20 cellular contexts compared by ENCODE assay signal in genomic region chr12:122454739-122455138, GRCh38.
"Had no signal": no experiment of that assay in that cellular context is flagged by ENCODE, and none has a peak within 500 bp of the region (broad histone marks: within the 10 kb centered on the region; RNA-seq: fewer than 3 reads in every experiment).

No MANE protein-coding gene starts in this region.

- H3K4me3 Mint-ChIP-seq: activated naive CD4-positive, alpha-beta T cell treated with anti-CD3 and anti-CD28 coated beads, Interleukin-2, amount 10 ng/mL, durations not matched to agents 7 days and 5 days; brain; dendritic cell treated with granulocyte-macrophage colony-stimulating factor and Interleukin-4, amounts not matched to agents 40 ng/mL and 50 ng/mL, for 4 days; memory B cell had no signal

- ATAC-seq: activated T-cell treated with anti-CD3 and anti-CD28 coated beads, Interleukin-2, amount 50 U/mL, for 72 hours; left colon; stimulated activated naive CD8-positive, alpha-beta T cell treated with anti-CD3 and anti-CD28 coated beads, Interleukin-15, Interleukin-2, amounts not matched to agents 100 U/mL and 50 U/mL, for 24 hours had no signal

- H3K4me1 ChIP-seq: psoas muscle, right atrium auricular region, tibial nerve had no signal

- H3K4me1 Mint-ChIP-seq: brain had no signal

- H3K27me3 Mint-ChIP-seq: activated naive CD4-positive, alpha-beta T cell treated with anti-CD3 and anti-CD28 coated beads, Interleukin-2, amount 10 ng/mL, durations not matched to agents 7 days and 5 days; brain; dendritic cell treated with granulocyte-macrophage colony-stimulating factor and Interleukin-4, amounts not matched to agents 40 ng/mL and 50 ng/mL, for 4 days; memory B cell had no signal

- H3K27ac Mint-ChIP-seq: dendritic cell treated with granulocyte-macrophage colony-stimulating factor and Interleukin-4, amounts not matched to agents 40 ng/mL and 50 ng/mL, for 4 days; memory B cell had no signal

- H3K9me3 ChIP-seq: mucosa of descending colon, ovary, psoas muscle, right atrium auricular region, tibial nerve had no signal

- H3K27me3 ChIP-seq: ovary, right atrium auricular region, tibial nerve had no signal

- H3K36me3 Mint-ChIP-seq: activated naive CD4-positive, alpha-beta T cell treated with anti-CD3 and anti-CD28 coated beads, Interleukin-2, amount 10 ng/mL, durations not matched to agents 7 days and 5 days; brain; memory B cell had no signal

- DNase-seq: activated CD4-positive, CD25-positive, alpha-beta regulatory T cell treated with anti-CD3 and anti-CD28 coated beads, Interleukin-2, amount 50 U/mL, for 72 hours; activated effector memory CD4-positive, alpha-beta T cell treated with anti-CD3 and anti-CD28 coated beads, Interleukin-2, amount 50 U/mL, for 16 hours; activated naive CD4-positive, alpha-beta T cell treated with anti-CD3 and anti-CD28 coated beads, Interleukin-2, amount 10 ng/mL, durations not matched to agents 7 days and 5 days; activated T-cell treated with anti-CD3 and anti-CD28 coated beads, Interleukin-2, amount 50 U/mL, for 72 hours; effector CD4-positive, alpha-beta T cell; erythroblast; foreskin fibroblast; left colon; mucosa of descending colon; ovary; psoas muscle; stimulated activated CD4-positive, alpha-beta T cell treated with anti-CD3 and anti-CD28 coated beads, Interleukin-12 subunit alpha, Interleukin-12 subunit beta, amount 100 ng/mL, for 4 hours; stimulated activated CD4-positive, alpha-beta T cell treated with anti-CD3 and anti-CD28 coated beads, Interleukin-4, amount 100 ng/mL, for 4 hours; stimulated activated naive CD8-positive, alpha-beta T cell treated with anti-CD3 and anti-CD28 coated beads, Interleukin-15, Interleukin-2, amounts not matched to agents 100 U/mL and 50 U/mL, for 24 hours had no signal

- H3K9me3 Mint-ChIP-seq: activated naive CD4-positive, alpha-beta T cell treated with anti-CD3 and anti-CD28 coated beads, Interleukin-2, amount 10 ng/mL, durations not matched to agents 7 days and 5 days; activated T-cell treated with anti-CD3 and anti-CD28 coated beads, Interleukin-2, amount 50 U/mL, for 72 hours; dendritic cell treated with granulocyte-macrophage colony-stimulating factor and Interleukin-4, amounts not matched to agents 40 ng/mL and 50 ng/mL, for 4 days; memory B cell had no signal

- H3K36me3 ChIP-seq: ovary, right atrium auricular region, tibial nerve had no signal

- H3K4me3 ChIP-seq: mucosa of descending colon, ovary, psoas muscle, right atrium auricular region, tibial nerve had no signal

- H3K27ac ChIP-seq: ovary, psoas muscle, right atrium auricular region, tibial nerve, VCaP had no signal
